Comparison of ENCODE assay signal across 21 cellular contexts in genomic region chr17:18994626-18995025, GRCh38. TPM values are rescaled to one million over a fixed set of nuclear protein-coding genes. Genes with fewer than 3 reads are reported as not detected.
DNase-seq lines count a peak whose midpoint lies in the region; ATAC-seq, FAIRE-seq and TF ChIP-seq lines count a peak whose summit lies in the region.
"Had no signal": no experiment of that assay in that cellular context is flagged by ENCODE, and none has a peak within 500 bp of the region (broad histone marks: within the 10 kb centered on the region; RNA-seq: fewer than 3 reads in every experiment).

No MANE protein-coding gene starts in this region.

- H3K14ac ChIP-seq in IMR-90 (replicated peaks; ENCODE audit: low read depth, low read length): peak overlapping the region; percentile 54; the same call in 1 of the 2 replicates

- H3K4me3 ChIP-seq in IMR-90 (ENCODE audit: insufficient read depth, low read depth, low read length): no peak overlapping the region
- no peak overlapping the region for H3K4me3 ChIP-seq in GM12878
- H3K4me3 ChIP-seq in fibroblast of villous mesenchyme (ENCODE audit: low read depth, low read length): no peak overlapping the region
- peak overlapping the region; percentile 13 for H3K4me3 ChIP-seq in suprapubic skin
- H3K4me3 ChIP-seq: A549; BLaER1 treated with 17β-estradiol and CSF1 and Interleukin-3, amounts not matched to agents 10 nM and 100 nM had no signal

- H4K91ac ChIP-seq in IMR-90 (ENCODE audit: insufficient read depth, low read depth, low read length): no peak overlapping the region; the same call in 1 of the 2 replicates

- H2BK120ac ChIP-seq in IMR-90 (ENCODE audit: low read depth, low read length): peak overlapping the region; percentile 30; the same call in 1 of the 2 replicates

- no peak overlapping the region for H2BK15ac ChIP-seq in IMR-90 (ENCODE audit: low read depth, low read length)

- H3K4me2 ChIP-seq in IMR-90 (ENCODE audit: low read depth, low read length) (peak overlapping the region; percentile 38; the same call in 1 of the 2 replicates), GM12878 (ENCODE audit: control insufficient read depth, insufficient read depth) (no peak overlapping the region)
- H3K4me2 ChIP-seq: A549; BLaER1 treated with 17β-estradiol and CSF1 and Interleukin-3, amounts not matched to agents 10 nM and 100 nM; KMS-11 had no signal

- peaks cover 4% of the 10 kb centered on the region for H3K9me1 ChIP-seq in IMR-90 (ENCODE audit: insufficient read depth, low read length)

- H2AFZ ChIP-seq in IMR-90 (replicated peaks; ENCODE audit: low read length, poor library complexity) (no peak overlapping the region), GM12878 (ENCODE audit: control insufficient read depth, low read depth, low read length) (no peak overlapping the region)

- intact Hi-C loops in IMR-90 (cut with micrococcal nuclease): no loop called here
- intact Hi-C loops in GM12878 (cut with micrococcal nuclease; ENCODE audit: unreplicated experiment): no loop called here

- no peak for FAIRE-seq in GM12878 (lab: Jason Lieb, UNC)
- FAIRE-seq: G401.6, GM18507 had no signal

- peaks cover 43% of the 10 kb centered on the region for H4K20me1 ChIP-seq in IMR-90 (ENCODE audit: insufficient read depth, low read length)
- no peaks in the 10 kb centered on the region for H4K20me1 ChIP-seq in GM12878 (ENCODE audit: control insufficient read depth, insufficient read depth)

- peaks cover 20 to 88% of the 10 kb centered on the region in 2 experiments; a peak in 3 of 4 replicates for H3K79me1 ChIP-seq in IMR-90 (ENCODE audit: low read depth in 1 of 2, low read length in 2 of 2)

- TF ChIP-seq RAD21 in IMR-90 (IDR thresholded peaks at IDR 0.05; ENCODE audit: low read length): no peak
- TF ChIP-seq RAD21 in GM12878 (IDR thresholded peaks at IDR 0.05; ENCODE audit: insufficient read depth, low read depth, low read length): no peak

- H2AK5ac ChIP-seq in IMR-90 (ENCODE audit: low read depth, low read length): peak overlapping the region; percentile 49; the same call in 1 of the 2 replicates

- POLR2A ChIA-PET in IMR-90 (lab: Charles Lee; ENCODE audit: unreplicated experiment) (no interaction called here), GM12878 (lab: Charles Lee) (no interaction called here)

- peak; percentile 23 for DNase-seq in IMR-90
- no peak for DNase-seq in GM12878 (ENCODE audit: low read depth, low spot score)
- DNase-seq in fibroblast of villous mesenchyme (ENCODE audit: low read depth): peak; percentile 61
- no peak for DNase-seq in suprapubic skin (ENCODE audit: low spot score in 2 of 2)
- DNase-seq in mucosa of gallbladder (ENCODE audit: low spot score): no peak
- no peak for DNase-seq in NCI-H1048 (lab: John Stamatoyannopoulos, UW)
- DNase-seq: DMS153, NCI-H1105 treated with DMSO at 0.1 percent for 48 hours, NCI-H2029 treated with DMSO at 0.1 percent for 48 hours, NCI-H345, NCI-H524, NCI-H774 had no signal

- in situ Hi-C loops in IMR-90 (cut with MboI; ENCODE audit: low sequenced_read_pairs): no loop called here
- in situ Hi-C loops in GM12878 (cut with MboI): no loop called here

- peaks cover 14% of the 10 kb centered on the region for H3K36me3 ChIP-seq in IMR-90 (ENCODE audit: control insufficient read depth, insufficient read depth, low read length)
- peaks cover 0 to 3% of the 10 kb centered on the region in 2 experiments; a peak in 3 of 4 replicates for H3K36me3 ChIP-seq in GM12878 (ENCODE audit: control insufficient read depth in 2 of 2, insufficient read depth in 2 of 2, low read length in 1 of 2)
- H3K36me3 ChIP-seq in suprapubic skin: no peaks in the 10 kb centered on the region

- CTCF ChIA-PET in IMR-90 (lab: Yijun Ruan, JAX) (no interaction called here), GM12878 (lab: Yijun Ruan, JAX) (interaction anchor here (0.8 kb wide), 1 partner anchor 34 kb away, joined by 3 read pairs; no protein-coding TSS in a partner anchor)

- peaks cover 10% of the 10 kb centered on the region for H3K4me1 ChIP-seq in IMR-90 (ENCODE audit: control insufficient read depth, insufficient read depth, low read length)
- peaks cover 15% of the 10 kb centered on the region for H3K4me1 ChIP-seq in GM12878 (ENCODE audit: control insufficient read depth, insufficient read depth, low read length)
- H3K4me1 ChIP-seq in suprapubic skin: peaks cover 72% of the 10 kb centered on the region

- RAD21 ChIA-PET in GM12878 (lab: Charles Lee; ENCODE audit: unreplicated experiment): no interaction called here

- H3K27ac ChIP-seq in IMR-90 (ENCODE audit: insufficient read depth, low read length) (peak overlapping the region; percentile 63), GM12878 (ENCODE audit: control insufficient read depth, insufficient read depth) (no peak overlapping the region), suprapubic skin (no peak overlapping the region)
- H3K27ac ChIP-seq: A549; BLaER1 treated with 17β-estradiol and CSF1 and Interleukin-3, amounts not matched to agents 10 nM and 100 nM; KMS-11 had no signal

- peak overlapping the region; percentile 46; the same call in 1 of the 2 replicates for H3K23ac ChIP-seq in IMR-90 (ENCODE audit: low read depth, low read length)

- no peak for TF ChIP-seq POLR2A in IMR-90 (IDR thresholded peaks at IDR 0.05; ENCODE audit: low read depth, low read length)
- no peak for TF ChIP-seq POLR2A in GM12878 (IDR thresholded peaks at IDR 0.05; ENCODE audit: low read depth, low read length)
- no peak for TF ChIP-seq POLR2A in suprapubic skin (IDR thresholded peaks at IDR 0.05)

- dilution Hi-C loops in IMR-90 (cut with HindIII; ENCODE audit: low sequenced_read_pairs, unreplicated experiment): no loop called here

- H3K9ac ChIP-seq in IMR-90 (ENCODE audit: low read depth, low read length) (no peak overlapping the region; the same call in 1 of the 2 replicates), GM12878 (ENCODE audit: control insufficient read depth, insufficient read depth, low read length) (no peak overlapping the region)
- H3K9ac ChIP-seq: BLaER1 treated with 17β-estradiol and CSF1 and Interleukin-3, amounts not matched to agents 10 nM and 100 nM; KMS-11 had no signal

- H3K4ac ChIP-seq in IMR-90 (ENCODE audit: low read depth, low read length): 0 out of 2 replicates have a peak overlapping the region, but pooled peaks have one; percentile 4

- ATAC-seq in IMR-90 (ENCODE audit: low read depth) (peak; percentile 17; the same call in 1 of the 2 replicates), GM12878 (no peak)
- ATAC-seq in activated CD4-positive, CD25-positive, alpha-beta regulatory T cell treated with anti-CD3 and anti-CD28 coated beads, Interleukin-2, amount 50 U/mL, for 24 hours: no peak
- ATAC-seq: A549, Panc1 had no signal

- H2BK20ac ChIP-seq in IMR-90 (ENCODE audit: low read depth, low read length): 0 out of 2 replicates have a peak overlapping the region, but pooled peaks have one; percentile 5

- BruUV-seq in IMR-90 (replicated peaks; lab: Mats Ljungman, UMichigan) (no TSS peak), GM12878 (replicated peaks; lab: Mats Ljungman, UMichigan) (TSS peak; percentile 16)

- H3K27me3 ChIP-seq in IMR-90 (ENCODE audit: control insufficient read depth, insufficient read depth, low read length) (no peaks in the 10 kb centered on the region), GM12878 (replicated peaks in 1 of 2; ENCODE audit: control insufficient read depth in 2 of 2, insufficient read depth in 2 of 2, low read length in 1 of 2) (no peaks in the 10 kb centered on the region), suprapubic skin (no peaks in the 10 kb centered on the region)

- no CpG with 5 or more reads among the region's 1 CpG for WGBS in IMR-90 (ENCODE audit: extremely low coverage in 2 of 2, insufficient read length in 1 of 2), 2 experiments
- 11% methylated on average over 1 of the region's 1 CpG for WGBS in GM12878 (ENCODE audit: insufficient coverage, insufficient replicate concordance, low lambda C conversion rate, missing lambda C conversion rate)
- 14% methylated on average over 1 of the region's 1 CpG for WGBS in suprapubic skin

- H2AK9ac ChIP-seq in IMR-90 (replicated peaks; ENCODE audit: low read depth, low read length, poor library complexity): no peak overlapping the region

- TF ChIP-seq EP300 in GM12878 (IDR thresholded peaks at IDR 0.05; ENCODE audit: borderline replicate concordance in 1 of 2, control insufficient read depth in 1 of 2, low read depth in 2 of 2, low read length in 2 of 2): no peak
- no peak for TF ChIP-seq EP300 in suprapubic skin (IDR thresholded peaks at IDR 0.05)

- H3K56ac ChIP-seq in IMR-90 (ENCODE audit: extremely low read depth, insufficient read depth, low read length): no peak overlapping the region; the same call in 1 of the 2 replicates

- TF ChIP-seq CTCF in IMR-90 (conservative IDR thresholded peaks at IDR 0.05; ENCODE audit: low read depth, low read length) (no peak), GM12878 (IDR thresholded peaks at IDR 0.05 in 2 of 3, conservative IDR thresholded peaks at IDR 0.05 in 1 of 3; ENCODE audit: control insufficient read depth in 2 of 3, extremely low read depth in 1 of 3, insufficient read depth in 1 of 3, low read depth in 3 of 3, low read length in 3 of 3) (no peak), fibroblast of villous mesenchyme (IDR thresholded peaks at IDR 0.05; ENCODE audit: insufficient read depth, low read depth, low read length) (no peak), suprapubic skin (IDR thresholded peaks at IDR 0.05) (no peak)

- peak overlapping the region; percentile 33 for H2BK5ac ChIP-seq in IMR-90 (ENCODE audit: low read depth, low read length, poor library complexity, severe bottlenecking)

- no peak overlapping the region; the same call in 1 of the 2 replicates for H4K5ac ChIP-seq in IMR-90 (ENCODE audit: low read depth, low read length)

- peak overlapping the region; percentile 38 to 71; a peak in 2 of 4 replicates for H4K8ac ChIP-seq in IMR-90 (ENCODE audit: low read depth in 2 of 2, low read length in 2 of 2)

- H3K9me3 ChIP-seq in IMR-90 (ENCODE audit: control insufficient read depth, insufficient read depth, low read length) (peaks cover 6% of the 10 kb centered on the region), GM12878 (replicated peaks; ENCODE audit: control insufficient read depth, insufficient read depth, low read length) (peaks cover 6% of the 10 kb centered on the region; the same call in 2 of the 3 replicates), suprapubic skin (no peaks in the 10 kb centered on the region)

- H3K18ac ChIP-seq in IMR-90 (ENCODE audit: low read depth, low read length): peak overlapping the region; percentile 45; the same call in 1 of the 2 replicates

- SMC1A ChIA-PET in GM12878 (lab: Charles Lee; ENCODE audit: uncharacterized antibody, unreplicated experiment): interaction anchor here (0.6 kb wide), 1 partner anchor 219 kb away, joined by 3 read pairs; no protein-coding TSS in a partner anchor

- H3K79me2 ChIP-seq in GM12878 (ENCODE audit: control insufficient read depth, insufficient read depth, low read length): no peaks in the 10 kb centered on the region; the same call in 1 of the 2 replicates

RNA-seq across cellular contexts. Expression of gene FAM83G, which starts 9.9 kb away (rescaled TPM):
- total RNA-seq in IMR-90 (2012; rRNA removed) (9.5 and 10.3 TPM in 2 replicates), GM12878 (2014; rRNA removed) (14.1 and 14.8 TPM in 2 replicates), GM12878 (2014; rRNA removed; fragmentation: Illumina TruSeq; extraction: Trizol) (5.8 and 6.9 TPM in 2 replicates), GM12878 (2021) (15.1 and 16.7 TPM in 2 replicates), fibroblast of villous mesenchyme (12.1 and 14.5 TPM in 2 replicates), suprapubic skin (100 to 1,000 TPM; 205 to 261 (median 210) TPM), mucosa of gallbladder (35.0 TPM)
- polyA plus RNA-seq in IMR-90 (2012; rRNA removed) (12.6 and 14.1 TPM in 2 replicates), GM12878 (2011; rRNA removed) (3.8 and 7.5 TPM in 2 replicates), GM12878 (2014; fragmentation: Illumina TruSeq; extraction: Trizol) (3.3 and 5.9 TPM in 2 replicates), GM12878 (2014; fragmentation: Nextera tagmentation; extraction: Ambion mirVana) (under 1 TPM; 0.03 to 0.07 TPM), GM12878 (2014; rRNA removed) (11.7 and 13.1 TPM in 2 replicates), GM12878 (2016; fragmentation: Nextera tagmentation; extraction: Ambion mirVana) (1 to 10 TPM; 5.0 to 6.0 TPM)
- 7.5 and 10.0 TPM in 2 replicates for polyA plus RNA-seq in IMR-90 (2012; cell fraction: cytosol; rRNA removed)
- polyA plus RNA-seq in IMR-90 (2012; cell fraction: nucleus; rRNA removed; ENCODE audit: low replicate concordance): 16.3 and 36.3 TPM in 2 replicates
- total RNA-seq in GM12878 (2013; cell fraction: nucleolus; rRNA removed): 23.3 and 27.2 TPM in 2 replicates
- polyA plus RNA-seq in GM12878 (2011; ENCODE audit: low read depth): 1.5 TPM
- 8.7 and 11.9 TPM in 2 replicates for polyA plus RNA-seq in GM12878 (2011; cell fraction: cytosol; rRNA removed)
- polyA plus RNA-seq in GM12878 (2011; cell fraction: nucleus; rRNA removed): 32.3 and 34.6 TPM in 2 replicates
- polyA plus RNA-seq in GM12878 (2012): 5.1 and 5.5 TPM in 2 replicates
- polyA minus RNA-seq in GM12878 (2011; rRNA and poly(A)+ RNA removed): 7.5 and 14.2 TPM in 2 replicates
- 5.8 and 6.5 TPM in 2 replicates for polyA minus RNA-seq in GM12878 (2011; cell fraction: cytosol; rRNA and poly(A)+ RNA removed)
- 8.9 and 13.5 TPM in 2 replicates for polyA minus RNA-seq in GM12878 (2011; cell fraction: nucleus; rRNA and poly(A)+ RNA removed)

RNA-seq across cellular contexts. Expression of gene SLC5A10, which starts 42.7 kb away (rescaled TPM):
- total RNA-seq in IMR-90 (2012; rRNA removed) (not detected in 2 replicates), GM12878 (2014; rRNA removed) (under 0.01 TPM in 1 of 2 replicates, not detected in the other), GM12878 (2014; rRNA removed; fragmentation: Illumina TruSeq; extraction: Trizol) (not detected in 2 replicates), GM12878 (2021) (not detected in 2 replicates), fibroblast of villous mesenchyme (not detected in 2 replicates), suprapubic skin (1 to 10 TPM in 2 of 4 donors, under 1 TPM in 2; 0.31 to 1.5 (median 0.94) TPM), mucosa of gallbladder (not detected)
- polyA plus RNA-seq in IMR-90 (2012; rRNA removed) (not detected in 2 replicates), GM12878 (2011; rRNA removed) (not detected in 2 replicates), GM12878 (2014; fragmentation: Illumina TruSeq; extraction: Trizol) (not detected in 2 replicates), GM12878 (2014; fragmentation: Nextera tagmentation; extraction: Ambion mirVana) (under 1 TPM; 0.03 to 0.18 TPM), GM12878 (2014; rRNA removed) (0.03 and 0.13 TPM in 2 replicates), GM12878 (2016; fragmentation: Nextera tagmentation; extraction: Ambion mirVana) (under 1 TPM; 0.07 to 0.08 TPM)
- polyA plus RNA-seq in IMR-90 (2012; cell fraction: cytosol; rRNA removed): not detected in 2 replicates
- polyA plus RNA-seq in IMR-90 (2012; cell fraction: nucleus; rRNA removed; ENCODE audit: low replicate concordance): 0.04 TPM in 1 of 2 replicates, not detected in the other
- not detected in 2 replicates for total RNA-seq in GM12878 (2013; cell fraction: nucleolus; rRNA removed)
- polyA plus RNA-seq in GM12878 (2011; ENCODE audit: low read depth): 0.47 TPM
- not detected in 2 replicates for polyA plus RNA-seq in GM12878 (2011; cell fraction: cytosol; rRNA removed)
- polyA plus RNA-seq in GM12878 (2011; cell fraction: nucleus; rRNA removed): not detected in 2 replicates
- 1.5 and 1.6 TPM in 2 replicates for polyA plus RNA-seq in GM12878 (2012)
- not detected in 2 replicates for polyA minus RNA-seq in GM12878 (2011; rRNA and poly(A)+ RNA removed)
- polyA minus RNA-seq in GM12878 (2011; cell fraction: cytosol; rRNA and poly(A)+ RNA removed): not detected in 2 replicates
- not detected in 2 replicates for polyA minus RNA-seq in GM12878 (2011; cell fraction: nucleus; rRNA and poly(A)+ RNA removed)
- total RNA-seq: CD4-positive, alpha-beta memory T cell; H4 had no signal

RNA-seq across cellular contexts. Expression of gene GRAP, which starts 52.1 kb away (rescaled TPM):
- total RNA-seq in IMR-90 (2012; rRNA removed): under 0.01 TPM in 1 of 2 replicates, not detected in the other
- 0.13 and 0.14 TPM in 2 replicates for polyA plus RNA-seq in IMR-90 (2012; rRNA removed)
- 0.05 TPM in 1 of 2 replicates, not detected in the other for polyA plus RNA-seq in IMR-90 (2012; cell fraction: cytosol; rRNA removed)
- polyA plus RNA-seq in IMR-90 (2012; cell fraction: nucleus; rRNA removed; ENCODE audit: low replicate concordance): 0.14 and 0.22 TPM in 2 replicates
- 20.9 and 22.9 TPM in 2 replicates for total RNA-seq in GM12878 (2013; cell fraction: nucleolus; rRNA removed)
- total RNA-seq in GM12878 (2014; rRNA removed): 72.6 and 78.3 TPM in 2 replicates
- 36.3 and 37.5 TPM in 2 replicates for total RNA-seq in GM12878 (2014; rRNA removed; fragmentation: Illumina TruSeq; extraction: Trizol)
- 50.4 and 51.2 TPM in 2 replicates for total RNA-seq in GM12878 (2021)
- 9.0 TPM for polyA plus RNA-seq in GM12878 (2011; ENCODE audit: low read depth)
- 11.0 and 18.5 TPM in 2 replicates for polyA plus RNA-seq in GM12878 (2011; rRNA removed)
- 27.0 and 33.8 TPM in 2 replicates for polyA plus RNA-seq in GM12878 (2011; cell fraction: cytosol; rRNA removed)
- 34.3 and 41.5 TPM in 2 replicates for polyA plus RNA-seq in GM12878 (2011; cell fraction: nucleus; rRNA removed)
- polyA plus RNA-seq in GM12878 (2012): 29.0 and 29.6 TPM in 2 replicates
- polyA plus RNA-seq in GM12878 (2014; fragmentation: Illumina TruSeq; extraction: Trizol): 31.2 and 40.1 TPM in 2 replicates
- polyA plus RNA-seq in GM12878 (2014; fragmentation: Nextera tagmentation; extraction: Ambion mirVana): 1 to 10 TPM in 1 of 2 experiments, under 1 TPM in 1; 0.58 to 1.7 TPM
- polyA plus RNA-seq in GM12878 (2014; rRNA removed): 65.2 and 72.3 TPM in 2 replicates
- polyA plus RNA-seq in GM12878 (2016; fragmentation: Nextera tagmentation; extraction: Ambion mirVana): 10 to 100 TPM; 30.6 to 35.6 TPM
- polyA minus RNA-seq in GM12878 (2011; rRNA and poly(A)+ RNA removed): 9.7 and 24.5 TPM in 2 replicates
- polyA minus RNA-seq in GM12878 (2011; cell fraction: cytosol; rRNA and poly(A)+ RNA removed): 9.0 and 9.9 TPM in 2 replicates
- polyA minus RNA-seq in GM12878 (2011; cell fraction: nucleus; rRNA and poly(A)+ RNA removed): 12.0 and 14.2 TPM in 2 replicates
- total RNA-seq in fibroblast of villous mesenchyme: under 0.01 TPM in 1 of 2 replicates, not detected in the other
- 1 to 10 TPM; 1.1 to 3.1 (median 1.9) TPM for total RNA-seq in suprapubic skin
- total RNA-seq in mucosa of gallbladder: 7.8 TPM

Comparison
In these comparisons a context has a peak if more than half of its experiments do, and no peak if none do; other contexts are left out.
1. DNase-seq: peak in IMR-90 (single experiment) and fibroblast of villous mesenchyme (single experiment); none in GM12878 (single experiment), suprapubic skin (0 of 2), mucosa of gallbladder (single experiment) and NCI-H1048 (single experiment).